In the genomic region with DNA sequence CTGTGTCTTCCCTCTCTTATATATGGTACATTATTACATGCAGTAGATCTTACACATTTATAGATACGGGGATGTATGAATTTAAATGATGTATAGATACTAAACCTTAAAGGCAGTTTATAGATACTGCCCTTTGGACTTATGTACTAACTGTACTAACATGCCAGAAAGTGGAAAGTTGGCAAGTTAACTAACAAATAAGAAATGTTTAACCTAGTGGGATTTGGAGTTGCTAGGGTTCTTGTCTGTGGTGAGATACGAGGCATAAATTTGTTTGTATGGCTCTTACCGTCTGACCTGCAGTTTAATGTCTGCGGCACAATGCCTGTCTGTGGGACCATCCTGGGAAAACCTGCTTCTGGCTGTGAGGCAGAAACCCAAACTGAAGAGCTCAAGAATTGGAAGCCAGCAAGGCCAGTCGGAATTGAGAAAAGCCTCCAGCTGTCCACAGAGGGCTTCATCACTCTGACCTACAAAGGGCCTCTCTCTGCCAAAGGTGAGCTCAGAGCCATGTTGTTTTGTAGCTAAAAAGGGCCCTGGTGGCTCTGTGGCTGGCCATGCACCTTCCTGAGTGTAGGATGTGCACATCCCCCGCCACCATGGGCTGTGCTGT, we compare ENCODE assay signal across 20 cellular contexts.
"Had no signal": no experiment of that assay in that cellular context is flagged by ENCODE, and none has a peak within 500 bp of the region (broad histone marks: within the 10 kb centered on the region; RNA-seq: fewer than 3 reads in every experiment).

No MANE protein-coding gene starts in this region.

- H3K4me3 ChIP-seq: coronary artery, dorsolateral prefrontal cortex, lower lobe of right lung, spleen, suprapubic skin, tibial artery had no signal

- H3K9me3 ChIP-seq: lower lobe of right lung, spleen, suprapubic skin, tibial artery had no signal

- H3K27ac ChIP-seq: coronary artery, dorsolateral prefrontal cortex, lower lobe of right lung, spleen, suprapubic skin, tibial artery had no signal

- H3K27me3 ChIP-seq: dorsolateral prefrontal cortex, spleen, suprapubic skin, tibial artery had no signal

- ATAC-seq: activated naive CD8-positive, alpha-beta T cell treated with anti-CD3 and anti-CD28 coated beads, Interleukin-2, amount 50 U/mL, for 24 hours; lower lobe of right lung had no signal

- DNase-seq: activated CD4-positive, alpha-beta memory T cell treated with anti-CD3 and anti-CD28 coated beads for 36 hours; activated CD4-positive, alpha-beta T cell treated with anti-CD3 and anti-CD28 coated beads for 4 hours; activated CD8-positive, alpha-beta memory T cell treated with anti-CD3 and anti-CD28 coated beads, Interleukin-2, amount 50 U/mL, for 4 hours; activated naive CD8-positive, alpha-beta T cell treated with anti-CD3 and anti-CD28 coated beads, Interleukin-2, amount 50 U/mL, for 24 hours; activated T-cell treated with anti-CD3 and anti-CD28 coated beads, Interleukin-2, amount 50 U/mL, for 24 hours; amygdala; dorsolateral prefrontal cortex; effector memory CD4-positive, alpha-beta T cell; glutamatergic neuron; lower lobe of right lung; mesenchymal stem cell; spleen; stimulated activated naive CD4-positive, alpha-beta T cell; T-helper 1 cell; tibial artery had no signal

- FAIRE-seq: bronchial epithelial cell, frontal cortex, keratinocyte had no signal

- H3K4me1 ChIP-seq: spleen, suprapubic skin, tibial artery had no signal
